Comparison of ENCODE assay signal across 1 cellular context in genomic region chr12:103102225-103102744, GRCh38.
TF ChIP-seq lines count a peak whose summit lies in the region.

No MANE protein-coding gene starts in this region.

TF ChIP-seq in GM23338, 12 proteins besides CTCF, POLR2A, EP300 and RAD21 (continued from another document):
- TF ChIP-seq ZNF462 (CRISPR knock-in tag; IDR thresholded peaks at IDR 0.05) (no peak), ZNF114 (CRISPR knock-in tag; IDR thresholded peaks at IDR 0.05) (no peak), EZH2 (IDR thresholded peaks at IDR 0.05; ENCODE audit: low read depth, unreplicated experiment) (no peak), CREB1 (CRISPR knock-in tag; IDR thresholded peaks at IDR 0.05; ENCODE audit: low read depth) (no peak), ZNF331 (CRISPR knock-in tag; IDR thresholded peaks at IDR 0.05; ENCODE audit: low read depth) (no peak), STAT1 (IDR thresholded peaks at IDR 0.05; ENCODE audit: unreplicated experiment) (no peak)
